ENCODE assay signal across 1 cellular context in the genomic region with DNA sequence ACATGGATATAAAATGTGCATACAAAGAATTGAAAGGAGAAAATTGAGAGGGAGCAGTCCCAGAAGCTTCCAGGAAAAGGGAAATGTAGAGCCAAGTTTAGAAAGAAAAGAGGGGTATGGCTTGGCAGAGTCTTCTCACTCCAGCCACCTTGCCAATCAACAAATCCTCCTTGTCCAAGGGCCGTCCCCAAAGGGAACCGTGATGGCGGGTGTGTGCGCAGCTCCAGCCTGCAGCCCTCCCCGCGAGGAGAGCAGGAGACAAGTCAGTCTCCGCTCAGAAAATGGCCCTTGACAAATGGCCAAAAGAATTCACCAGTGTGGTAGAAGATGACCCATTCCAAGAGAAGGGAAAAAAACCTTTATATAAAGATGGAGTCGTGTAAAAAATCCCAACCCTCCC.
TF ChIP-seq lines count a peak whose summit lies in the region.

No MANE protein-coding gene starts in this region.

TF ChIP-seq in GM23338, 12 proteins besides CTCF, POLR2A, EP300 and RAD21 (continued from another document):
- TF ChIP-seq, protein P1, sequence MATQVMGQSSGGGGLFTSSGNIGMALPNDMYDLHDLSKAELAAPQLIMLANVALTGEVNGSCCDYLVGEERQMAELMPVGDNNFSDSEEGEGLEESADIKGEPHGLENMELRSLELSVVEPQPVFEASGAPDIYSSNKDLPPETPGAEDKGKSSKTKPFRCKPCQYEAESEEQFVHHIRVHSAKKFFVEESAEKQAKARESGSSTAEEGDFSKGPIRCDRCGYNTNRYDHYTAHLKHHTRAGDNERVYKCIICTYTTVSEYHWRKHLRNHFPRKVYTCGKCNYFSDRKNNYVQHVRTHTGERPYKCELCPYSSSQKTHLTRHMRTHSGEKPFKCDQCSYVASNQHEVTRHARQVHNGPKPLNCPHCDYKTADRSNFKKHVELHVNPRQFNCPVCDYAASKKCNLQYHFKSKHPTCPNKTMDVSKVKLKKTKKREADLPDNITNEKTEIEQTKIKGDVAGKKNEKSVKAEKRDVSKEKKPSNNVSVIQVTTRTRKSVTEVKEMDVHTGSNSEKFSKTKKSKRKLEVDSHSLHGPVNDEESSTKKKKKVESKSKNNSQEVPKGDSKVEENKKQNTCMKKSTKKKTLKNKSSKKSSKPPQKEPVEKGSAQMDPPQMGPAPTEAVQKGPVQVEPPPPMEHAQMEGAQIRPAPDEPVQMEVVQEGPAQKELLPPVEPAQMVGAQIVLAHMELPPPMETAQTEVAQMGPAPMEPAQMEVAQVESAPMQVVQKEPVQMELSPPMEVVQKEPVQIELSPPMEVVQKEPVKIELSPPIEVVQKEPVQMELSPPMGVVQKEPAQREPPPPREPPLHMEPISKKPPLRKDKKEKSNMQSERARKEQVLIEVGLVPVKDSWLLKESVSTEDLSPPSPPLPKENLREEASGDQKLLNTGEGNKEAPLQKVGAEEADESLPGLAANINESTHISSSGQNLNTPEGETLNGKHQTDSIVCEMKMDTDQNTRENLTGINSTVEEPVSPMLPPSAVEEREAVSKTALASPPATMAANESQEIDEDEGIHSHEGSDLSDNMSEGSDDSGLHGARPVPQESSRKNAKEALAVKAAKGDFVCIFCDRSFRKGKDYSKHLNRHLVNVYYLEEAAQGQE (IDR thresholded peaks at IDR 0.05; ENCODE audit: unreplicated experiment), result no peak
- TF ChIP-seq ZNF331 (CRISPR knock-in tag; IDR thresholded peaks at IDR 0.05; ENCODE audit: low read depth) (no peak), EZH2phosphoT487 (IDR thresholded peaks at IDR 0.05; ENCODE audit: unreplicated experiment) (no peak), EZH2 (IDR thresholded peaks at IDR 0.05; ENCODE audit: low read depth, unreplicated experiment) (no peak), ZNF114 (CRISPR knock-in tag; IDR thresholded peaks at IDR 0.05) (no peak), JUNB (IDR thresholded peaks at IDR 0.05; ENCODE audit: unreplicated experiment) (no peak)
- TF ChIP-seq, protein P2, sequence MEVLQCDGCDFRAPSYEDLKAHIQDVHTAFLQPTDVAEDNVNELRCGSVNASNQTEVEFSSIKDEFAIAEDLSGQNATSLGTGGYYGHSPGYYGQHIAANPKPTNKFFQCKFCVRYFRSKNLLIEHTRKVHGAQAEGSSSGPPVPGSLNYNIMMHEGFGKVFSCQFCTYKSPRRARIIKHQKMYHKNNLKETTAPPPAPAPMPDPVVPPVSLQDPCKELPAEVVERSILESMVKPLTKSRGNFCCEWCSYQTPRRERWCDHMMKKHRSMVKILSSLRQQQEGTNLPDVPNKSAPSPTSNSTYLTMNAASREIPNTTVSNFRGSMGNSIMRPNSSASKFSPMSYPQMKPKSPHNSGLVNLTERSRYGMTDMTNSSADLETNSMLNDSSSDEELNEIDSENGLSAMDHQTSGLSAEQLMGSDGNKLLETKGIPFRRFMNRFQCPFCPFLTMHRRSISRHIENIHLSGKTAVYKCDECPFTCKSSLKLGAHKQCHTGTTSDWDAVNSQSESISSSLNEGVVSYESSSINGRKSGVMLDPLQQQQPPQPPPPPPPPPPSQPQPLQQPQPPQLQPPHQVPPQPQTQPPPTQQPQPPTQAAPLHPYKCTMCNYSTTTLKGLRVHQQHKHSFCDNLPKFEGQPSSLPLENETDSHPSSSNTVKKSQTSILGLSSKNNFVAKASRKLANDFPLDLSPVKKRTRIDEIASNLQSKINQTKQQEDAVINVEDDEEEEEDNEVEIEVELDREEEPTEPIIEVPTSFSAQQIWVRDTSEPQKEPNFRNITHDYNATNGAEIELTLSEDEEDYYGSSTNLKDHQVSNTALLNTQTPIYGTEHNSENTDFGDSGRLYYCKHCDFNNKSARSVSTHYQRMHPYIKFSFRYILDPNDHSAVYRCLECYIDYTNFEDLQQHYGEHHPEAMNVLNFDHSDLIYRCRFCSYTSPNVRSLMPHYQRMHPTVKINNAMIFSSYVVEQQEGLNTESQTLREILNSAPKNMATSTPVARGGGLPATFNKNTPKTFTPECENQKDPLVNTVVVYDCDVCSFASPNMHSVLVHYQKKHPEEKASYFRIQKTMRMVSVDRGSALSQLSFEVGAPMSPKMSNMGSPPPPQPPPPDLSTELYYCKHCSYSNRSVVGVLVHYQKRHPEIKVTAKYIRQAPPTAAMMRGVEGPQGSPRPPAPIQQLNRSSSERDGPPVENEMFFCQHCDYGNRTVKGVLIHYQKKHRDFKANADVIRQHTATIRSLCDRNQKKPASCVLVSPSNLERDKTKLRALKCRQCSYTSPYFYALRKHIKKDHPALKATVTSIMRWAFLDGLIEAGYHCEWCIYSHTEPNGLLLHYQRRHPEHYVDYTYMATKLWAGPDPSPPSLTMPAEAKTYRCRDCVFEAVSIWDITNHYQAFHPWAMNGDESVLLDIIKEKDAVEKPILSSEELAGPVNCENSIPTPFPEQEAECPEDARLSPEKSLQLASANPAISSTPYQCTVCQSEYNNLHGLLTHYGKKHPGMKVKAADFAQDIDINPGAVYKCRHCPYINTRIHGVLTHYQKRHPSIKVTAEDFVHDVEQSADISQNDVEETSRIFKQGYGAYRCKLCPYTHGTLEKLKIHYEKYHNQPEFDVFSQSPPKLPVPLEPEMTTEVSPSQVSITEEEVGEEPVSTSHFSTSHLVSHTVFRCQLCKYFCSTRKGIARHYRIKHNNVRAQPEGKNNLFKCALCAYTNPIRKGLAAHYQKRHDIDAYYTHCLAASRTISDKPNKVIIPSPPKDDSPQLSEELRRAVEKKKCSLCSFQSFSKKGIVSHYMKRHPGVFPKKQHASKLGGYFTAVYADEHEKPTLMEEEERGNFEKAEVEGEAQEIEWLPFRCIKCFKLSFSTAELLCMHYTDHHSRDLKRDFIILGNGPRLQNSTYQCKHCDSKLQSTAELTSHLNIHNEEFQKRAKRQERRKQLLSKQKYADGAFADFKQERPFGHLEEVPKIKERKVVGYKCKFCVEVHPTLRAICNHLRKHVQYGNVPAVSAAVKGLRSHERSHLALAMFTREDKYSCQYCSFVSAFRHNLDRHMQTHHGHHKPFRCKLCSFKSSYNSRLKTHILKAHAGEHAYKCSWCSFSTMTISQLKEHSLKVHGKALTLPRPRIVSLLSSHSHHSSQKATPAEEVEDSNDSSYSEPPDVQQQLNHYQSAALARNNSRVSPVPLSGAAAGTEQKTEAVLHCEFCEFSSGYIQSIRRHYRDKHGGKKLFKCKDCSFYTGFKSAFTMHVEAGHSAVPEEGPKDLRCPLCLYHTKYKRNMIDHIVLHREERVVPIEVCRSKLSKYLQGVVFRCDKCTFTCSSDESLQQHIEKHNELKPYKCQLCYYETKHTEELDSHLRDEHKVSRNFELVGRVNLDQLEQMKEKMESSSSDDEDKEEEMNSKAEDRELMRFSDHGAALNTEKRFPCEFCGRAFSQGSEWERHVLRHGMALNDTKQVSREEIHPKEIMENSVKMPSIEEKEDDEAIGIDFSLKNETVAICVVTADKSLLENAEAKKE (CRISPR knock-in tag; IDR thresholded peaks at IDR 0.05), result no peak
